In genomic region chr17:4806770-4807533, GRCh38 we compare ENCODE assay signal across 8 cellular contexts. TPM values are rescaled to one million over a fixed set of nuclear protein-coding genes. Genes with fewer than 3 reads are reported as not detected.
DNase-seq lines count a peak whose midpoint lies in the region; ATAC-seq and TF ChIP-seq lines count a peak whose summit lies in the region.

PLD2 (plus strand) TSS chr17:4807152; CDS start chr17:4807773, 621 bp downstream.

- peak within 1 kb of the TSS; percentile 81 for H3K9ac ChIP-seq in OCI-LY3 (ENCODE audit: low read length)

- H3K27me3 ChIP-seq in OCI-LY3 (ENCODE audit: low read depth, low read length): no peaks in the 10 kb centered on the region

- H3K4me2 ChIP-seq in OCI-LY3 (ENCODE audit: low read length): peak within 1 kb of the TSS; percentile 91

- H3K4me3 Mint-ChIP-seq in CD14-positive monocyte: peak within 1 kb of the TSS; percentile 86 to 90

- peaks cover 41 to 42% of the 10 kb centered on the region in 2 donors for H3K36me3 Mint-ChIP-seq in CD14-positive monocyte

- intact Hi-C loops in CD14-positive monocyte (cut with micrococcal nuclease): loop anchor here (5.0 kb wide), 2 partner anchors 75 to 190 kb away; partner anchors contain the start of genes INCA1 (in 1 of the 2) and KIF1C (in 1 of the 2)
- intact Hi-C loops in mucosa of descending colon (cut with DNase I, micrococcal nuclease): no loop called here

- H3K4me1 ChIP-seq in OCI-LY3 (ENCODE audit: low read length) (peaks cover 9% of the 10 kb centered on the region), mucosa of descending colon (ENCODE audit: low read depth) (peaks cover 6% of the 10 kb centered on the region)

- peak within 1 kb of the TSS; percentile 94 for H3K4me3 ChIP-seq in OCI-LY3 (ENCODE audit: low read length)
- peak within 1 kb of the TSS; percentile 61 for H3K4me3 ChIP-seq in mucosa of descending colon

- H4K20me1 ChIP-seq in OCI-LY3 (ENCODE audit: insufficient read depth, low read length): no peaks in the 10 kb centered on the region

- H3K27ac ChIP-seq in OCI-LY3 (ENCODE audit: low read length) (no peak within 1 kb of the TSS), epithelial cell of prostate (peak within 1 kb of the TSS; percentile 38)

- peaks cover 0 to 4% (median 2%) of the 10 kb centered on the region in 7 donors for H3K9me3 Mint-ChIP-seq in CD14-positive monocyte

- peak within 1 kb of the TSS; percentile 74 for H2AFZ ChIP-seq in OCI-LY3 (ENCODE audit: low read depth, low read length)

- H3K79me2 ChIP-seq in OCI-LY3 (ENCODE audit: low read length): no peaks in the 10 kb centered on the region

- H3K27me3 Mint-ChIP-seq in CD14-positive monocyte (ENCODE audit: low read depth in 3 of 3): peaks cover 24 to 48% (median 44%) of the 10 kb centered on the region in 3 donors

- H3K36me3 ChIP-seq in OCI-LY3 (replicated peaks; ENCODE audit: low read depth, low read length) (no peaks in the 10 kb centered on the region), mucosa of descending colon (ENCODE audit: low read depth) (no peaks in the 10 kb centered on the region)

- H3K27ac Mint-ChIP-seq in CD14-positive monocyte: peak within 1 kb of the TSS in 6 of 7 donors; percentile 45 to 92 (median 65)

- TF ChIP-seq CTCF in CD14-positive monocyte (IDR thresholded peaks at IDR 0.05) (no peak), OCI-LY3 (IDR thresholded peaks at IDR 0.05; ENCODE audit: low read depth, low read length) (no peak), mucosa of descending colon (IDR thresholded peaks at IDR 0.05) (no peak)

- ATAC-seq in GM19328 (IDR thresholded peaks at IDR 0.05; ENCODE audit: unreplicated experiment) (peak; percentile 95), HG03520 (IDR thresholded peaks at IDR 0.05; ENCODE audit: unreplicated experiment) (peak; percentile 81), mucosa of descending colon (peak; percentile 100)

- DNase-seq in CD14-positive monocyte (ENCODE audit: low spot score) (peak; percentile 76), activated T-cell treated with anti-CD3 and anti-CD28 coated beads for 4 hours (peak; percentile 70), epithelial cell of prostate (ENCODE audit: low read depth, low spot score) (no peak), mucosa of descending colon (peak; percentile 92 to 93 (median 93))
- peak; percentile 85 to 89 for DNase-seq in stimulated activated CD8-positive, alpha-beta memory T cell treated with anti-CD3 and anti-CD28 coated beads, Interleukin-2, amount 100 ng/mL, for 48 hours (ENCODE audit: low read depth in 2 of 2)

- H3K9me3 ChIP-seq in OCI-LY3 (ENCODE audit: insufficient read depth, low read length): no peaks in the 10 kb centered on the region
- H3K9me3 ChIP-seq in mucosa of descending colon: no peaks in the 10 kb centered on the region

- H3K4me1 Mint-ChIP-seq in CD14-positive monocyte: peaks cover 24% of the 10 kb centered on the region

RNA-seq across cellular contexts. Expression of gene PLD2, which starts in this region (rescaled TPM):
- polyA plus RNA-seq in CD14-positive monocyte: 1 to 10 TPM; 3.5 to 4.0 TPM
- 10 to 100 TPM; 24.4 to 29.8 (median 29.2) TPM for total RNA-seq in mucosa of descending colon

Comparison
In these comparisons a context has a peak if more than half of its experiments do, and no peak if none do; other contexts are left out.
1. intact Hi-C loops: an anchor here in CD14-positive monocyte (5.0 kb wide); none called in mucosa of descending colon.